26 cellular contexts compared by ENCODE assay signal in genomic region chr10:107618461-107619093, GRCh38.
A peak's percentile ranks its signal among the peaks of the same experiment; 100 is the strongest.
DNase-seq lines count a peak whose midpoint lies in the region; ATAC-seq and TF ChIP-seq lines count a peak whose summit lies in the region.
"Had no signal": no experiment of that assay in that cellular context is flagged by ENCODE, and none has a peak within 500 bp of the region (broad histone marks: within the 10 kb centered on the region; RNA-seq: fewer than 3 reads in every experiment).

No MANE protein-coding gene starts in this region.

- H3F3A ChIP-seq in PC-9 (ENCODE audit: insufficient read depth, low read depth) = no peaks in the 10 kb centered on the region

- dilution Hi-C loops in mammary epithelial cell (cut with HindIII; ENCODE audit: low sequenced_read_pairs) = no loop called here

- TF ChIP-seq CTCF in mammary epithelial cell (conservative IDR thresholded peaks at IDR 0.05 in 1 of 2, IDR thresholded peaks at IDR 0.05 in 1 of 2; ENCODE audit: extremely low read depth in 1 of 2, insufficient read depth in 1 of 2, low read depth in 1 of 2, low read length in 2 of 2) = no peak
- TF ChIP-seq CTCF in mucosa of descending colon (IDR thresholded peaks at IDR 0.05) = no peak
- no peak for TF ChIP-seq CTCF in PC-9 (conservative IDR thresholded peaks at IDR 0.05)

- H4K20me1 ChIP-seq in mammary epithelial cell (ENCODE audit: insufficient read depth, low read length) (no peaks in the 10 kb centered on the region), PC-9 (ENCODE audit: insufficient read depth) (no peaks in the 10 kb centered on the region)

- CTCF ChIA-PET in mammary epithelial cell (lab: Charles Lee; ENCODE audit: low non-redundant PET) = no interaction called here
- CTCF ChIA-PET in PC-9 (lab: Charles Lee) = no interaction called here

- peak; percentile 3 for DNase-seq in ELR (ENCODE audit: low read depth)
- peak; percentile 24 for DNase-seq in mammary epithelial cell
- no peak for DNase-seq in mucosa of descending colon
- DNase-seq in NCI-H2081 (lab: John Stamatoyannopoulos, UW) = no peak
- no peak for DNase-seq in SHP77 (lab: John Stamatoyannopoulos, UW)
- DNase-seq in PC-9 = no peak
- DNase-seq: activated CD4-positive, alpha-beta memory T cell treated with anti-CD3 and anti-CD28 coated beads, Interleukin-2, amount 10 ng/mL, durations not matched to agents 7 days and 5 days; activated CD8-positive, alpha-beta memory T cell treated with anti-CD3 and anti-CD28 coated beads, Interleukin-2, amount 50 U/mL, for 48 hours; activated naive CD4-positive, alpha-beta T cell treated with anti-CD3 and anti-CD28 coated beads, Interleukin-2, amount 50 U/mL, for 16 hours; CD4-positive, CD25-positive, alpha-beta regulatory T cell; hypothalamus; immature natural killer cell; KBM-7; mesendoderm; NCI-H1417 treated with DMSO at 0.1 percent for 48 hours; NCI-H524; posterior cingulate gyrus; SJCRH30; stimulated activated CD4-positive, alpha-beta T cell treated with anti-CD3 and anti-CD28 coated beads, Interleukin-15, amount 100 ng/mL, for 24 hours; stimulated activated naive CD8-positive, alpha-beta T cell treated with anti-CD3 and anti-CD28 coated beads, Interleukin-15, Interleukin-2, amounts not matched to agents 100 U/mL and 50 U/mL, for 24 hours; testis had no signal

- H3K27ac ChIP-seq in mammary epithelial cell (ENCODE audit: insufficient read depth, low read depth, low read length) = no peak overlapping the region
- no peak overlapping the region for H3K27ac ChIP-seq in PC-9
- H3K27ac ChIP-seq: esophagus muscularis mucosa, SJCRH30, testis had no signal

- H3K9me2 ChIP-seq in PC-9 (ENCODE audit: insufficient read depth) = no peaks in the 10 kb centered on the region

- no peak overlapping the region for H3K4me2 ChIP-seq in mammary epithelial cell (ENCODE audit: insufficient read depth, low read depth, low read length)
- no peak overlapping the region for H3K4me2 ChIP-seq in PC-9

- H3K4me3 ChIP-seq in mammary epithelial cell (replicated peaks in 1 of 3; ENCODE audit: insufficient read depth in 1 of 3, low read depth in 2 of 3, low read length in 3 of 3) (no peak overlapping the region), mucosa of descending colon (no peak overlapping the region), PC-9 (no peak overlapping the region)
- H3K4me3 ChIP-seq: esophagus muscularis mucosa, SJCRH30, testis had no signal

- POLR2A ChIA-PET in PC-9 (lab: Charles Lee; ENCODE audit: unreplicated experiment) = no interaction called here

- H3K79me2 ChIP-seq in mammary epithelial cell (ENCODE audit: insufficient read depth, low read length) (no peaks in the 10 kb centered on the region), PC-9 (ENCODE audit: low read depth) (no peaks in the 10 kb centered on the region)

- intact Hi-C loops in mammary epithelial cell (cut with micrococcal nuclease) = loop anchor here (10.0 kb wide), 2 partner anchors 116 to 356 kb away; no protein-coding TSS in a partner anchor
- intact Hi-C loops in mucosa of descending colon (cut with DNase I, micrococcal nuclease) = no loop called here
- intact Hi-C loops in PC-9 (cut with micrococcal nuclease; ENCODE audit: unreplicated experiment) = no loop called here

- H3K27me3 ChIP-seq in mammary epithelial cell (ENCODE audit: insufficient read depth, low read length) (no peaks in the 10 kb centered on the region), PC-9 (ENCODE audit: insufficient read depth, low read depth) (no peaks in the 10 kb centered on the region)
- H3K27me3 ChIP-seq: esophagus muscularis mucosa, SJCRH30, testis had no signal

- WGBS in mammary epithelial cell (ENCODE audit: low coverage, missing lambda C conversion rate) = 89% methylated on average over 3 of the region's 3 CpGs

- in situ Hi-C loops in mammary epithelial cell (cut with MboI; ENCODE audit: low sequenced_read_pairs in 2 of 2) = no loop called here

- H2AFZ ChIP-seq in mammary epithelial cell (ENCODE audit: low read depth, low read length) = no peak overlapping the region
- H2AFZ ChIP-seq in PC-9 = no peak overlapping the region

- H3K9ac ChIP-seq in mammary epithelial cell (ENCODE audit: insufficient read depth, low read length) = no peak overlapping the region

- peak; percentile 47 for ATAC-seq in HG03565 (IDR thresholded peaks at IDR 0.05; ENCODE audit: unreplicated experiment)
- peak; percentile 89 for ATAC-seq in mucosa of descending colon
- ATAC-seq: left lobe of liver; Panc1; sciatic nerve; stimulated activated naive CD8-positive, alpha-beta T cell treated with anti-CD3 and anti-CD28 coated beads, Interleukin-15, Interleukin-2, amounts not matched to agents 100 U/mL and 50 U/mL, for 24 hours had no signal

- no peaks in the 10 kb centered on the region for H3K9me3 ChIP-seq in mammary epithelial cell (replicated peaks; ENCODE audit: insufficient read depth, low read length)
- H3K9me3 ChIP-seq in mucosa of descending colon = no peaks in the 10 kb centered on the region
- no peaks in the 10 kb centered on the region for H3K9me3 ChIP-seq in PC-9 (ENCODE audit: insufficient read depth, low read depth)
- H3K9me3 ChIP-seq: esophagus muscularis mucosa, SJCRH30, testis had no signal

- H3K36me3 ChIP-seq in mammary epithelial cell (ENCODE audit: insufficient read depth, low read length) (no peaks in the 10 kb centered on the region), mucosa of descending colon (ENCODE audit: low read depth) (no peaks in the 10 kb centered on the region), PC-9 (ENCODE audit: low read depth) (no peaks in the 10 kb centered on the region)
- H3K36me3 ChIP-seq: esophagus muscularis mucosa, SJCRH30 had no signal

- peaks cover 14% of the 10 kb centered on the region for H3K4me1 ChIP-seq in mammary epithelial cell (ENCODE audit: insufficient read depth, low read length)
- H3K4me1 ChIP-seq in mucosa of descending colon (ENCODE audit: low read depth) = peaks cover 4% of the 10 kb centered on the region
- H3K4me1 ChIP-seq in PC-9 (replicated peaks; ENCODE audit: insufficient read depth) = no peaks in the 10 kb centered on the region
- H3K4me1 ChIP-seq: esophagus muscularis mucosa, testis had no signal

- BruUV-seq in mammary epithelial cell (replicated peaks; lab: Mats Ljungman, UMichigan) = no TSS peak
- no TSS peak for BruUV-seq in PC-9 (replicated peaks; lab: Mats Ljungman, UMichigan)

Comparison
In these comparisons a context has a peak if more than half of its experiments do, and no peak if none do; other contexts are left out.
1. DNase-seq: peak in ELR (single experiment) and mammary epithelial cell (single experiment); none in mucosa of descending colon (0 of 3), NCI-H2081 (0 of 2), SHP77 (0 of 2) and PC-9 (0 of 2).